In the genomic region with DNA sequence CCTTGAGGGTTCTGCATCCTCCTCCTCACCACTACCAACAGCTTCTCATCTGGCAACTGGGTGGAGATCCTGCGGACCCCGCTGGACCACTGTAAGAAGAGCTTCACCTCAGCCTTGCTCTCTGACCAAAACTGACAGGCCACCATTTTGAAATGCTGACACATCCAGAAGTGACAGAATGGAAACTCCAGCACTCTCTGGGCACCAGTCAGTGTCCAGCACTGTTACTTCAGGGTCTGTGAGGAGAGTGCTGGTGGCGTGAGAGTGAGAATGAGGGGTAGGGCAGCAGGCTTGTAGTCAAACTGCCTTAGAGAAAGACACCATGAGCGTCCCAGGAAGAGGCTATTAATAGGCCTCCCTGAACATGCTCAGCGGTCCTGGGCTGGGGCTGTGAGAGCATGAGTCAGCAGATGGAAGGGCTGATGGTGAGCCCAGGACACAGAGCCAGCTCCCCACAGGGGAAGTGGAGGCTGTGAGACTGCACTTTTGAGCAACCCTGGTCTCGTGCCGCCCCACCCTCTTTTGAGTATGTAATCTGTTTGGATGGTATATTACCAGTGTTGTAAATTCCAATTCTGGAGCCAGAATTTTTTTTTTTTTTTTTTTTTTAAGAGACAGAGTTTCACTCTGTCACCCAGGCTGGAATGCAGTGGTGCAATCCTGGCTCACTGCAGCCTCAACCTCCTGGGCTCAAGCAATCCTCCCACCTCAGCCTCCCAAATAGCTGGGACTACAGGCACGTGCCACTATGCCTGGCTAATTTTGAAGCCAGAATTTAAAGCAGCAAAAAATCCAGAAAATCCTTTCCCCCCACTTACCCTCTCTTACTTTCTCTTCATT, we compare ENCODE assay signal across 8 cellular contexts. TPM values are rescaled to one million over a fixed set of nuclear protein-coding genes. Genes with fewer than 3 reads are reported as not detected.
DNase-seq lines count a peak whose midpoint lies in the region; ATAC-seq and TF ChIP-seq lines count a peak whose summit lies in the region.

No MANE protein-coding gene starts in this region.

- no peaks in the 10 kb centered on the region for H3K9me3 Mint-ChIP-seq in GM23338

- no peak for TF ChIP-seq RAD21 in SK-N-SH (IDR thresholded peaks at IDR 0.05; ENCODE audit: low read length)

- H3K27ac Mint-ChIP-seq in GM23338: peak overlapping the region; percentile 59; the same call in 1 of the 2 replicates

- H3K36me3 ChIP-seq in GM23338 (ENCODE audit: insufficient read depth): no peaks in the 10 kb centered on the region
- no peaks in the 10 kb centered on the region for H3K36me3 ChIP-seq in SK-N-SH (replicated peaks in 1 of 2; ENCODE audit: control insufficient read depth in 1 of 2, insufficient read depth in 2 of 2, low read length in 1 of 2)
- no peaks in the 10 kb centered on the region for H3K36me3 ChIP-seq in prostate gland

- no peak for TF ChIP-seq POLR2A in prostate gland (IDR thresholded peaks at IDR 0.05)

- H3K4me2 ChIP-seq in GM23338 (no peak overlapping the region), SK-N-SH (peak overlapping the region; percentile 20; the same call in 1 of the 2 replicates)

- ATAC-seq in GM23338 (peak; percentile 42; the same call in 2 of the 3 replicates), foreskin keratinocyte (peak; percentile 93), HG03159 (IDR thresholded peaks at IDR 0.05; ENCODE audit: unreplicated experiment) (no peak), GM18907 (IDR thresholded peaks at IDR 0.05; ENCODE audit: unreplicated experiment) (no peak)

- CTCF ChIA-PET in SK-N-SH (lab: Yijun Ruan, JAX): interaction anchor here (0.6 to 1.5 kb wide), 5 partner anchors 13 to 144 kb away, joined by 3 to 5 read pairs (median 3); a partner anchor contains a TSS

- TF ChIP-seq CTCF in GM23338 (conservative IDR thresholded peaks at IDR 0.05; ENCODE audit: low read depth in 2 of 2): no peak
- TF ChIP-seq CTCF in SK-N-SH (IDR thresholded peaks at IDR 0.05): no peak
- no peak for TF ChIP-seq CTCF in foreskin keratinocyte (conservative IDR thresholded peaks at IDR 0.05)
- TF ChIP-seq CTCF in prostate gland (IDR thresholded peaks at IDR 0.05): no peak
- TF ChIP-seq CTCF in GM13977 (IDR thresholded peaks at IDR 0.05; ENCODE audit: extremely low read depth, insufficient read depth, missing control alignments): no peak

- H3K4me1 Mint-ChIP-seq in GM23338: peaks cover 6% of the 10 kb centered on the region; the same call in 1 of the 3 replicates

- peaks cover 4% of the 10 kb centered on the region for H3K27me3 Mint-ChIP-seq in GM23338 (ENCODE audit: insufficient read depth, low read depth, poor library complexity)

- WGBS in SK-N-SH (ENCODE audit: low lambda C conversion rate): 57% methylated on average over 6 of the region's 8 CpGs
- 61% methylated on average over 8 of the region's 8 CpGs for WGBS in prostate gland

- H3K9ac ChIP-seq in SK-N-SH: 0 out of 2 replicates have a peak overlapping the region, but pooled peaks have one; percentile 33

- H3F3A ChIP-seq in GM23338 (replicated peaks; ENCODE audit: low read depth) (no peaks in the 10 kb centered on the region), SK-N-SH (replicated peaks; ENCODE audit: insufficient read depth) (peaks cover 16% of the 10 kb centered on the region)

- H3K4me3 ChIP-seq in GM23338 (no peak overlapping the region), SK-N-SH (ENCODE audit: low read depth in 2 of 2, low read length in 1 of 2) (no peak overlapping the region), prostate gland (no peak overlapping the region)

- H3K9me2 ChIP-seq in GM23338 (ENCODE audit: insufficient read depth): 0 out of 2 replicates have a peak, but pooled peaks cover under 1% of the 10 kb centered on the region
- H3K9me2 ChIP-seq in SK-N-SH: no peaks in the 10 kb centered on the region

- POLR2A ChIA-PET in SK-N-SH (lab: Yijun Ruan, JAX): interaction anchor here (0.6 kb wide), 1 partner anchor 1042 kb away, joined by 5 read pairs; no protein-coding TSS in a partner anchor

- in situ Hi-C loops in GM13977 (cut with MboI; ENCODE audit: low pct_unique_long_range_greater_than_20kb, low sequenced_read_pairs, unreplicated experiment): no loop called here

- H3K4me1 ChIP-seq in GM23338 (ENCODE audit: insufficient read depth) (no peaks in the 10 kb centered on the region), SK-N-SH (ENCODE audit: control insufficient read depth in 1 of 2, insufficient read depth in 2 of 2, low read depth in 1 of 2, low read length in 1 of 2) (peaks cover 0 to 18% of the 10 kb centered on the region in 2 experiments; a peak in 1 of 4 replicates), foreskin keratinocyte (no peaks in the 10 kb centered on the region), prostate gland (replicated peaks) (no peaks in the 10 kb centered on the region)

- TF ChIP-seq EP300 in SK-N-SH (IDR thresholded peaks at IDR 0.05; ENCODE audit: borderline replicate concordance in 1 of 2, low read depth in 1 of 2, low read length in 1 of 2): no peak

- H3K4me3 Mint-ChIP-seq in GM23338: no peak overlapping the region

- H3K36me3 Mint-ChIP-seq in GM23338 (ENCODE audit: low read depth): no peaks in the 10 kb centered on the region

- H3K27me3 ChIP-seq in GM23338 (ENCODE audit: insufficient read depth) (no peaks in the 10 kb centered on the region), SK-N-SH (ENCODE audit: insufficient read depth) (no peaks in the 10 kb centered on the region), foreskin keratinocyte (no peaks in the 10 kb centered on the region), prostate gland (replicated peaks; ENCODE audit: insufficient read depth) (no peaks in the 10 kb centered on the region)

- DNase-seq in GM23338 (ENCODE audit: low spot score) (peak; percentile 7), SK-N-SH (no peak), foreskin keratinocyte (peak; percentile 67 to 84), prostate gland (ENCODE audit: low spot score) (peak; percentile 50), iPS-NIHi11 (ENCODE audit: low spot score) (no peak), GM13977 (ENCODE audit: low spot score) (no peak)

- H3K9me3 ChIP-seq in SK-N-SH (no peaks in the 10 kb centered on the region), prostate gland (no peaks in the 10 kb centered on the region)

- H3K79me2 ChIP-seq in GM23338 (replicated peaks; ENCODE audit: insufficient read depth): no peaks in the 10 kb centered on the region
- no peaks in the 10 kb centered on the region for H3K79me2 ChIP-seq in SK-N-SH (ENCODE audit: insufficient read depth)

- intact Hi-C loops in prostate gland (cut with DNase I): no loop called here

- H2AFZ ChIP-seq in GM23338 (peak overlapping the region; percentile 47; the same call in 1 of the 2 replicates), SK-N-SH (ENCODE audit: low read depth) (peak overlapping the region; percentile 91)

- no peaks in the 10 kb centered on the region for H4K20me1 ChIP-seq in GM23338 (replicated peaks; ENCODE audit: insufficient read depth)
- H4K20me1 ChIP-seq in SK-N-SH (ENCODE audit: insufficient read depth): no peaks in the 10 kb centered on the region

- H3K27ac ChIP-seq in GM23338 (ENCODE audit: low read depth): no peak overlapping the region
- peak overlapping the region; percentile 17 to 81; a peak in 3 of 4 replicates for H3K27ac ChIP-seq in SK-N-SH (ENCODE audit: low read depth in 2 of 2, low read length in 1 of 2)
- H3K27ac ChIP-seq in foreskin keratinocyte: no peak overlapping the region
- H3K27ac ChIP-seq in prostate gland: peak overlapping the region in 1 of 2 donors; percentile 25

TF ChIP-seq in GM23338, 12 proteins besides CTCF, POLR2A, EP300 and RAD21 (continues in another document):
- no peak for TF ChIP-seq POLR2AphosphoS5 (IDR thresholded peaks at IDR 0.05; ENCODE audit: low read depth)

TF ChIP-seq in SK-N-SH, 30 proteins besides CTCF, POLR2A, EP300 and RAD21:
- peak; percentile 64; the same call in 1 of the 2 replicates for TF ChIP-seq FOSL2 (IDR thresholded peaks at IDR 0.05; ENCODE audit: borderline replicate concordance, low read depth)
- TF ChIP-seq MEF2A (IDR thresholded peaks at IDR 0.05; ENCODE audit: borderline replicate concordance, low read depth): peak; percentile 70; the same call in 1 of the 2 replicates
- TF ChIP-seq RXRA (IDR thresholded peaks at IDR 0.05; ENCODE audit: borderline replicate concordance, low read depth): no peak

RNA-seq across cellular contexts. Expression of a gene that starts 34.4 kb away (rescaled TPM):
- total RNA-seq in GM23338 (2014; rRNA removed; shearing (Covaris generic)): 17.0 and 17.7 TPM in 2 replicates
- polyA plus RNA-seq in GM23338 (2016; fragmentation: Nextera tagmentation; extraction: Ambion mirVana) (3.3 and 3.8 TPM in 2 replicates), SK-N-SH (2012; rRNA removed) (6.9 and 7.2 TPM in 2 replicates), foreskin keratinocyte (6.0 and 6.2 TPM in 2 replicates)
- 8.1 and 9.4 TPM in 2 replicates for polyA plus RNA-seq in SK-N-SH (2012; cell fraction: cytosol; rRNA removed)
- polyA plus RNA-seq in SK-N-SH (2012; cell fraction: nucleus; rRNA removed): 8.6 and 10.0 TPM in 2 replicates
- total RNA-seq in foreskin keratinocyte (19.7 and 22.1 TPM in 2 replicates), prostate gland (10 to 100 TPM; 12.5 to 22.0 TPM)

Comparison
In these comparisons a context has a peak if more than half of its experiments do, and no peak if none do; other contexts are left out.
1. ATAC-seq: peak in GM23338 (single experiment) and foreskin keratinocyte (single experiment); none in HG03159 (single experiment) and GM18907 (single experiment).
2. DNase-seq: peak in GM23338 (single experiment), foreskin keratinocyte (2 of 2) and prostate gland (single experiment); none in SK-N-SH (single experiment), iPS-NIHi11 (single experiment) and GM13977 (single experiment).
3. H3K27ac ChIP-seq: peak in SK-N-SH (2 of 2); none in GM23338 (single experiment) and foreskin keratinocyte (single experiment).